Comparison of ENCODE assay signal across 10 cellular contexts in the genomic region with DNA sequence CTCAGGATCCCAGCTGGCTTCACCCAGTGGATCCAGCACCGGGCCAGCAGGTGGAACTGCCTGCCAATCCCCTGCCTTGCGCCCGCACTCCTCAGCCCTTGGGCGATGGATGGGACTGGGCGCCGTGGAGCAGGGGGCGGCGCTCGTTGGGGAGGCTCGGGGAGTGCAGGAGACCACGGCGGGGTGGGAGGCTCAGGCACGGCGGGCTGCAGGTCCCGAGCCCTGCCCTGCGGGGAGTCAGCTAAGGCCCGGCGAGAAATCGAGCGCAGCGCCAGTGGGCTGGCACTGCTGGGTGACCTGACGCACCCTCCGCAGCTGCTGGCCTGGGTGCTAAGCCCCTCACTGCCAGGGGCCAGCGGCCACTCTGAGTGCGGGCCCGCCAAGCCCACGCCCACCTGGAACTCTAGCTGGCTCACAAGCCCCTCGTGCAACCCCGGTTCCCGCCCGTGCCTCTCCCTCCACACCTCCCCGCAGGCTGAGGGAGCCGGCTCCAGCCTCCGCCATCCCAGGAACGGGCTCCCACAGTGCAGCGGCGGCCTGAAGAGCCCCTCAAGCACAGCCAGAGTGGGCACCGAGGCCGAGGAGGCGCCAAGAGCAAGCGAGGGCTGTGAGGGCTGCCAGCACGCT.
"Had no signal": no experiment of that assay in that cellular context is flagged by ENCODE, and none has a peak within 500 bp of the region (broad histone marks: within the 10 kb centered on the region; RNA-seq: fewer than 3 reads in every experiment).

No MANE protein-coding gene starts in this region.

- H3K27ac Mint-ChIP-seq: HFFc6 had no signal

- H3K4me2 ChIP-seq: KMS-11 had no signal

- DNase-seq: GM23248, GOT3, H7, HFFc6, IMR-90, KBM-7 had no signal

- H3K9me3 ChIP-seq: HAP-1 had no signal

- H3K4me1 ChIP-seq: HAP-1 had no signal

- H3K4me3 ChIP-seq: GM23248, HAP-1 had no signal

- H3K36me3 ChIP-seq: HAP-1 had no signal

- FAIRE-seq: HTR-8/SVneo had no signal

- H3K4me3 Mint-ChIP-seq: HFFc6 had no signal

- H3K27ac ChIP-seq: GM23248, KMS-11 had no signal

- H2AFZ ChIP-seq: GM23248 had no signal

- H3K9ac ChIP-seq: GM23248, KMS-11 had no signal

- ATAC-seq: HCT116 had no signal
